ENCODE assay signal across 26 cellular contexts in the genomic region with DNA sequence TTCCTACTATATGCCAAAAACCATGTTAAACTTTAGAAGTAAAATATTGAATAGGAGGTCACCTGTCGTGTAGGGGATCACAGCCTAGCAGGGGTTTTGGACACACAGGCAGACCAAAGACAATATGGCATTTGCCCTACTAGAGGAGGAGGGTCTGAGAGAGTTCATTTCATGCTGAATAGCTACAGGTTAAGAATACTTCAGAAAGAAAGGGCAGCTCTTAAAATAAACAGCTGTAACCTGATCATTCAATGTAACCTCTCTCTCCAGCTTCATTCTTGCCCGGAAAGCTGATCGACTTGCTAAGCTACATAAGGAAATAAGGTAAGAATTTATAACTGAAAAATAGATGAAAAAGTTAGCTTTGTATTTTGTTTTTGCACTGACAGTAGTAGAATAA.
"Had no signal": no experiment of that assay in that cellular context is flagged by ENCODE, and none has a peak within 500 bp of the region (broad histone marks: within the 10 kb centered on the region; RNA-seq: fewer than 3 reads in every experiment).

No MANE protein-coding gene starts in this region.

- H3K79me2 ChIP-seq: hepatocyte had no signal

- FAIRE-seq: frontal cortex, urothelium cell line had no signal

- H3K4me3 ChIP-seq: esophagus muscularis mucosa, hepatocyte, ovary, transverse colon had no signal

- H3K4me1 Mint-ChIP-seq: activated CD4-positive, alpha-beta T cell treated with anti-CD3 and anti-CD28 coated beads, Interleukin-2, amount 10 ng/mL, durations not matched to agents 24 days and 14 days; activated naive CD8-positive, alpha-beta T cell treated with anti-CD3 and anti-CD28 coated beads, Interleukin-2, amount 10 ng/mL, durations not matched to agents 7 days and 5 days; memory B cell had no signal

- H3K27me3 Mint-ChIP-seq: activated CD4-positive, alpha-beta memory T cell treated with anti-CD3 and anti-CD28 coated beads, Interleukin-2, amount 10 ng/mL, durations not matched to agents 7 days and 5 days; activated CD4-positive, alpha-beta T cell treated with anti-CD3 and anti-CD28 coated beads, Interleukin-2, amount 10 ng/mL, durations not matched to agents 24 days and 14 days; activated naive CD8-positive, alpha-beta T cell treated with anti-CD3 and anti-CD28 coated beads, Interleukin-2, amount 10 ng/mL, durations not matched to agents 7 days and 5 days had no signal

- H3K36me3 Mint-ChIP-seq: activated naive CD8-positive, alpha-beta T cell treated with anti-CD3 and anti-CD28 coated beads, Interleukin-2, amount 10 ng/mL, durations not matched to agents 7 days and 5 days; memory B cell; natural killer cell treated with Interleukin-12 subunit alpha and Interleukin-12 subunit beta and Interleukin-15 and Interleukin-18, amount 100 ng/mL, for 72 hours had no signal

- H3K27ac Mint-ChIP-seq: activated CD4-positive, alpha-beta memory T cell treated with anti-CD3 and anti-CD28 coated beads, Interleukin-2, amount 10 ng/mL, durations not matched to agents 7 days and 5 days; activated CD4-positive, alpha-beta T cell treated with anti-CD3 and anti-CD28 coated beads, Interleukin-2, amount 10 ng/mL, durations not matched to agents 24 days and 14 days; activated naive CD4-positive, alpha-beta T cell treated with anti-CD3 and anti-CD28 coated beads for 36 hours; activated naive CD8-positive, alpha-beta T cell treated with anti-CD3 and anti-CD28 coated beads, Interleukin-2, amount 10 ng/mL, durations not matched to agents 7 days and 5 days; activated T-cell treated with anti-CD3 and anti-CD28 coated beads, Interleukin-2, amount 50 U/mL, for 72 hours; effector memory CD8-positive, alpha-beta T cell; memory B cell; natural killer cell treated with Interleukin-12 subunit alpha and Interleukin-12 subunit beta and Interleukin-15 and Interleukin-18, amount 100 ng/mL, for 72 hours; T-helper 2 cell treated with Interferon-gamma antibody and Interleukin-4, amounts not matched to agents 5 μg/mL and 100 μg/mL, for 36 hours had no signal

- H3K9me3 Mint-ChIP-seq: activated CD4-positive, alpha-beta memory T cell treated with anti-CD3 and anti-CD28 coated beads, Interleukin-2, amount 10 ng/mL, durations not matched to agents 7 days and 5 days; activated CD4-positive, alpha-beta T cell treated with anti-CD3 and anti-CD28 coated beads, Interleukin-2, amount 10 ng/mL, durations not matched to agents 24 days and 14 days; activated naive CD4-positive, alpha-beta T cell treated with anti-CD3 and anti-CD28 coated beads for 36 hours; activated naive CD8-positive, alpha-beta T cell treated with anti-CD3 and anti-CD28 coated beads, Interleukin-2, amount 10 ng/mL, durations not matched to agents 7 days and 5 days; activated T-cell treated with anti-CD3 and anti-CD28 coated beads, Interleukin-2, amount 50 U/mL, for 72 hours; effector memory CD8-positive, alpha-beta T cell; memory B cell; natural killer cell treated with Interleukin-12 subunit alpha and Interleukin-12 subunit beta and Interleukin-15 and Interleukin-18, amount 100 ng/mL, for 72 hours; T-helper 2 cell treated with Interferon-gamma antibody and Interleukin-4, amounts not matched to agents 5 μg/mL and 100 μg/mL, for 36 hours had no signal

- H3K4me2 ChIP-seq: hepatocyte had no signal

- ATAC-seq: activated CD4-positive, CD25-positive, alpha-beta regulatory T cell treated with anti-CD3 and anti-CD28 coated beads, Interleukin-2, amount 50 U/mL, for 24 hours; activated T-cell treated with anti-CD3 and anti-CD28 coated beads, Interleukin-2, amount 50 U/mL, for 72 hours; effector memory CD8-positive, alpha-beta T cell; natural killer cell treated with Interleukin-12 subunit alpha and Interleukin-12 subunit beta and Interleukin-15 and Interleukin-18, amount 100 ng/mL, for 72 hours; right cardiac atrium; stimulated activated naive CD8-positive, alpha-beta T cell treated with anti-CD3 and anti-CD28 coated beads, Interleukin-15, Interleukin-2, amounts not matched to agents 100 U/mL and 50 U/mL, for 24 hours had no signal

- H3K9me3 ChIP-seq: esophagus muscularis mucosa, neutrophil, ovary, transverse colon had no signal

- H3K4me3 Mint-ChIP-seq: activated CD4-positive, alpha-beta memory T cell treated with anti-CD3 and anti-CD28 coated beads, Interleukin-2, amount 10 ng/mL, durations not matched to agents 7 days and 5 days; activated CD4-positive, alpha-beta T cell treated with anti-CD3 and anti-CD28 coated beads, Interleukin-2, amount 10 ng/mL, durations not matched to agents 24 days and 14 days; activated naive CD4-positive, alpha-beta T cell treated with anti-CD3 and anti-CD28 coated beads for 36 hours; activated naive CD8-positive, alpha-beta T cell treated with anti-CD3 and anti-CD28 coated beads, Interleukin-2, amount 10 ng/mL, durations not matched to agents 7 days and 5 days; activated T-cell treated with anti-CD3 and anti-CD28 coated beads, Interleukin-2, amount 50 U/mL, for 72 hours; effector memory CD8-positive, alpha-beta T cell; memory B cell; natural killer cell treated with Interleukin-12 subunit alpha and Interleukin-12 subunit beta and Interleukin-15 and Interleukin-18, amount 100 ng/mL, for 72 hours; T-helper 2 cell treated with Interferon-gamma antibody and Interleukin-4, amounts not matched to agents 5 μg/mL and 100 μg/mL, for 36 hours had no signal

- H2AFZ ChIP-seq: hepatocyte had no signal

- H3K27me3 ChIP-seq: esophagus muscularis mucosa, hepatocyte, neutrophil, ovary, transverse colon had no signal

- H3K27ac ChIP-seq: esophagus muscularis mucosa, hepatocyte, neutrophil, ovary, transverse colon, VCaP had no signal

- DNase-seq: activated CD4-positive, alpha-beta memory T cell treated with anti-CD3 and anti-CD28 coated beads, Interleukin-2, amount 10 ng/mL, durations not matched to agents 7 days and 5 days; activated CD4-positive, alpha-beta T cell treated with anti-CD3 and anti-CD28 coated beads, Interleukin-2, amount 10 ng/mL, durations not matched to agents 24 days and 14 days; activated effector memory CD4-positive, alpha-beta T cell treated with Interleukin-2 at 50 U/mL for 16 hours; activated naive CD4-positive, alpha-beta T cell treated with anti-CD3 and anti-CD28 coated beads for 36 hours; activated naive CD8-positive, alpha-beta T cell treated with anti-CD3 and anti-CD28 coated beads, Interleukin-2, amount 10 ng/mL, durations not matched to agents 7 days and 5 days; activated T-cell treated with anti-CD3 and anti-CD28 coated beads, Interleukin-2, amount 50 U/mL, for 72 hours; amygdala; caudate nucleus; dermis blood vessel endothelial cell; effector memory CD8-positive, alpha-beta T cell; glutamatergic neuron; ovary; right cardiac atrium; stimulated activated CD4-positive, alpha-beta T cell treated with anti-CD3 and anti-CD28 coated beads, Interleukin-4, amount 100 ng/mL, for 4 hours; stimulated activated naive CD8-positive, alpha-beta T cell treated with anti-CD3 and anti-CD28 coated beads, Interleukin-15, Interleukin-2, amounts not matched to agents 100 U/mL and 50 U/mL, for 24 hours; transverse colon had no signal

- H3K36me3 ChIP-seq: neutrophil, ovary, transverse colon had no signal
